ENCODE assay signal across 17 cellular contexts in genomic region chrX:313546-313945, GRCh38.
"Had no signal": no experiment of that assay in that cellular context is flagged by ENCODE, and none has a peak within 500 bp of the region (broad histone marks: within the 10 kb centered on the region; RNA-seq: fewer than 3 reads in every experiment).

No MANE protein-coding gene starts in this region.

- H3K9me3 ChIP-seq: ascending aorta, gastrocnemius medialis, psoas muscle, tibial artery had no signal

- ATAC-seq: esophagus mucosa; gastrocnemius medialis; psoas muscle; stimulated activated naive CD8-positive, alpha-beta T cell treated with anti-CD3 and anti-CD28 coated beads, Interleukin-15, Interleukin-2, amounts not matched to agents 100 U/mL and 50 U/mL, for 24 hours; T-helper 17 cell had no signal

- H2AFZ ChIP-seq: neural progenitor cell had no signal

- H3K27ac ChIP-seq: ascending aorta, gastrocnemius medialis, neural progenitor cell, psoas muscle, tibial artery, WERI-Rb-1 had no signal

- H3K4me3 ChIP-seq: ascending aorta, gastrocnemius medialis, neural progenitor cell, psoas muscle, tibial artery had no signal

- H3K27me3 ChIP-seq: ascending aorta, gastrocnemius medialis, neural progenitor cell, tibial artery had no signal

- H3K27me3 Mint-ChIP-seq: T-helper 17 cell had no signal

- H3K9ac ChIP-seq: neural progenitor cell had no signal

- H3K4me1 ChIP-seq: ascending aorta, neural progenitor cell, psoas muscle had no signal

- DNase-seq: activated CD4-positive, alpha-beta T cell treated with anti-CD3 and anti-CD28 coated beads for 1 hour; activated naive CD4-positive, alpha-beta T cell treated with Interleukin-2 at 50 U/mL for 16 hours; cortex of kidney; gastrocnemius medialis; mammary epithelial cell; midbrain; stimulated activated CD4-positive, alpha-beta T cell treated with anti-CD3 and anti-CD28 coated beads, Interleukin-12 subunit alpha, Interleukin-12 subunit beta, amount 100 ng/mL, for 4 hours; stimulated activated CD4-positive, alpha-beta T cell treated with anti-CD3 and anti-CD28 coated beads, Interleukin-1b, Interleukin-23, amount 100 ng/mL, for 48 hours; stimulated activated naive CD8-positive, alpha-beta T cell treated with anti-CD3 and anti-CD28 coated beads, Interleukin-15, Interleukin-2, amounts not matched to agents 100 U/mL and 50 U/mL, for 24 hours; substantia nigra; T-helper 17 cell; tibial artery; WERI-Rb-1 had no signal

- H3K9me3 Mint-ChIP-seq: neural progenitor cell had no signal

- H3K36me3 ChIP-seq: neural progenitor cell had no signal

- H3K27ac Mint-ChIP-seq: neural progenitor cell, T-helper 17 cell had no signal

- H3K4me3 Mint-ChIP-seq: neural progenitor cell, T-helper 17 cell had no signal

- H3K4me2 ChIP-seq: neural progenitor cell had no signal

- H3K4me1 Mint-ChIP-seq: neural progenitor cell had no signal
